In the genomic region with DNA sequence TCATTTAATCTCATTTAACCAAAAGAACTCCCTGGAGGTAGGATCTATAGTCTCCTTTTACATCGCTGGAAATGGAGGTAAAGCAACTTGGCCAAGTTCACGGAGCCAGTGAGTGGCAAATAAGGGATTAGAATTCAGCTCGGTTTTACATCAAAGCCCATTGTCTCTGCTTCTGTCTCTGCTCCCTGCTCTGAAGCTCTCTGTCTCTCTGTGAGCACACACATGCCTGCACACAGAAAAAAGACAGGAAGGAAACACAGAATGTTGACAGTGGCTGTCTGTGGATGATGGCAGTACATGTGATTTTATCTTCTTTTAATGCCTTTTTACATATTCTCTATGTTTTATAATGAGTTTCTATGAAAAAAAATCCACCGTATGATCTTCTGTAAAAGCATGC, we compare ENCODE assay signal across 1 cellular context.
TF ChIP-seq lines count a peak whose summit lies in the region.

No MANE protein-coding gene starts in this region.

TF ChIP-seq in HepG2, 621 proteins besides CTCF, POLR2A, EP300 and RAD21:
- no peak for TF ChIP-seq GLI4 (CRISPR knock-in tag; IDR thresholded peaks at IDR 0.05; ENCODE audit: borderline replicate concordance)
